ENCODE assay signal across 1 cellular context in the genomic region with DNA sequence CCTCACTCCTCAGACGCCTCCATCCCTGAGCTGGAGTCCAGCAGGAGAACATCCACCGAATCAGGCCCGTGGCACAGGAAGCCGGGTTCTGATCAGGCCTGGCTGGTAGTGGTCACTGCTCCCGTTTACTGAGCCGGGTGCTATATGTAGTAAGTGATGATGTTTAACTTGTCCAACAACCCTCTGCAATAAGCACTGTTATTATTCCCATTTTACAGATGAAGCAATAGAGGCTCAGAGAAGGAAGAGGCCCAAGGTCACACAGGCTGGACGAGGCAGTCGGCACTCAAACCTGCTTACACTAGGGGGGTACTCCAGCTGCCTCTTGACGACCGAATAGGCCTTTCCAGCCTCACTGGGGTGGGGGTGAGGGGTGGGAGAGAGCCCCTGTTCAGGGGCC.
TF ChIP-seq lines count a peak whose summit lies in the region.

No MANE protein-coding gene starts in this region.

TF ChIP-seq in HepG2, 621 proteins besides CTCF, POLR2A, EP300 and RAD21:
- no peak for TF ChIP-seq MEIS2 (CRISPR knock-in tag; IDR thresholded peaks at IDR 0.05)
- TF ChIP-seq CHD4 (IDR thresholded peaks at IDR 0.05; ENCODE audit: borderline replicate concordance, low read length): peak; percentile 66; the same call in 1 of the 2 replicates
- no peak for TF ChIP-seq CSRNP1 (CRISPR knock-in tag; IDR thresholded peaks at IDR 0.05)
- no peak for TF ChIP-seq KDM4B (CRISPR knock-in tag; IDR thresholded peaks at IDR 0.05)
- TF ChIP-seq PHF5A (CRISPR knock-in tag; IDR thresholded peaks at IDR 0.05; ENCODE audit: low read depth, unreplicated experiment): no peak
- peak; percentile 47 for TF ChIP-seq ZMYM3 (CRISPR knock-in tag; IDR thresholded peaks at IDR 0.05)
- TF ChIP-seq, protein P1, sequence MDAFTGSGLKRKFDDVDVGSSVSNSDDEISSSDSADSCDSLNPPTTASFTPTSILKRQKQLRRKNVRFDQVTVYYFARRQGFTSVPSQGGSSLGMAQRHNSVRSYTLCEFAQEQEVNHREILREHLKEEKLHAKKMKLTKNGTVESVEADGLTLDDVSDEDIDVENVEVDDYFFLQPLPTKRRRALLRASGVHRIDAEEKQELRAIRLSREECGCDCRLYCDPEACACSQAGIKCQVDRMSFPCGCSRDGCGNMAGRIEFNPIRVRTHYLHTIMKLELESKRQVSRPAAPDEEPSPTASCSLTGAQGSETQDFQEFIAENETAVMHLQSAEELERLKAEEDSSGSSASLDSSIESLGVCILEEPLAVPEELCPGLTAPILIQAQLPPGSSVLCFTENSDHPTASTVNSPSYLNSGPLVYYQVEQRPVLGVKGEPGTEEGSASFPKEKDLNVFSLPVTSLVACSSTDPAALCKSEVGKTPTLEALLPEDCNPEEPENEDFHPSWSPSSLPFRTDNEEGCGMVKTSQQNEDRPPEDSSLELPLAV (CRISPR knock-in tag; conservative IDR thresholded peaks at IDR 0.05; ENCODE audit: low read depth): no peak
- peak; percentile 88 for TF ChIP-seq ZNF629 (CRISPR knock-in tag; conservative IDR thresholded peaks at IDR 0.05)
